ENCODE assay signal across 25 cellular contexts in the genomic region with DNA sequence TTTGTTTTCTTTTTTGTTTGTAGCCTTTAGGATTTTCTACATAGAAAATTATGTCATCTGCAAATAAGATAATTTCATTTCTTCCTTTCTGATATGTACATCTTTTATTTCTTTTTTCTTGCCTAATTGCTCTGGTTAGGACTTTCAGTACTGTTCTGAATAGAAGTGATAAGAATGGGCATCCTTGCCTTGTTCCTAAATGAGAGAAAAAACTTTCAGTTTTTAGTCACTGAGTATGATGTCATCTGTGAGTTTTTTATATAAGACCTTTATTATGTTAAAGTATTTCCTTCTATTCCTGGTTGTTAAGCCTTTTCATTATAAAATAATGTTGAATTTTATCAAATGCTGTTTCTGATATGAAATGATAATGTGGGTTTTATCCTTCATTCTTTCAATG.
DNase-seq lines count a peak whose midpoint lies in the region; ATAC-seq, FAIRE-seq and TF ChIP-seq lines count a peak whose summit lies in the region.
"Had no signal": no experiment of that assay in that cellular context is flagged by ENCODE, and none has a peak within 500 bp of the region (broad histone marks: within the 10 kb centered on the region; RNA-seq: fewer than 3 reads in every experiment).

No MANE protein-coding gene starts in this region.

- ATAC-seq in GM12878 (no peak), HG03108 (IDR thresholded peaks at IDR 0.05; ENCODE audit: unreplicated experiment) (no peak)
- ATAC-seq: CD8-positive, alpha-beta T cell had no signal

- FAIRE-seq in D721Med (lab: Jason Lieb, UNC) (peak; percentile 46), GM12878 (lab: Jason Lieb, UNC) (no peak)
- FAIRE-seq: A204.1, GM12891, GM19239 had no signal

- TF ChIP-seq CTCF in D721Med (IDR thresholded peaks at IDR 0.05; ENCODE audit: insufficient read depth, missing control alignments): no peak
- no peak for TF ChIP-seq CTCF in HEK293 (tag by site-specific recombination; IDR thresholded peaks at IDR 0.05)
- TF ChIP-seq CTCF in GM12878 (IDR thresholded peaks at IDR 0.05 in 2 of 3, conservative IDR thresholded peaks at IDR 0.05 in 1 of 3; ENCODE audit: control insufficient read depth in 2 of 3, extremely low read depth in 1 of 3, insufficient read depth in 1 of 3, low read depth in 3 of 3, low read length in 3 of 3): no peak

- RAD21 ChIA-PET in GM12878 (lab: Charles Lee; ENCODE audit: unreplicated experiment): no interaction called here

- no peaks in the 10 kb centered on the region for H4K20me1 ChIP-seq in GM12878 (ENCODE audit: control insufficient read depth, insufficient read depth)
- H4K20me1 ChIP-seq in GM23248 (ENCODE audit: insufficient read depth): no peaks in the 10 kb centered on the region
- H4K20me1 ChIP-seq: BLaER1 had no signal

- H3K27ac ChIP-seq in HEK293 (ENCODE audit: extremely low read depth, low read depth, low read length) (no peak overlapping the region), GM12878 (ENCODE audit: control insufficient read depth, insufficient read depth) (no peak overlapping the region), GM23248 (no peak overlapping the region)
- H3K27ac ChIP-seq: BLaER1, C4-2B had no signal

- H3K9me2 ChIP-seq in GM23248 (ENCODE audit: insufficient read depth): no peaks in the 10 kb centered on the region

- H3K36me3 ChIP-seq in HEK293 (ENCODE audit: control insufficient read depth in 2 of 2, insufficient read depth in 1 of 2, low read length in 2 of 2): no peaks in the 10 kb centered on the region
- no peaks in the 10 kb centered on the region for H3K36me3 ChIP-seq in GM12878 (ENCODE audit: control insufficient read depth in 2 of 2, insufficient read depth in 2 of 2, low read length in 1 of 2)
- H3K36me3 ChIP-seq in GM23248 (ENCODE audit: low read depth): no peaks in the 10 kb centered on the region
- H3K36me3 ChIP-seq: BE2C, BLaER1 had no signal

- TF ChIP-seq RAD21 in GM12878 (IDR thresholded peaks at IDR 0.05; ENCODE audit: insufficient read depth, low read depth, low read length): no peak

- H3K4me1 ChIP-seq in HEK293 (ENCODE audit: control insufficient read depth, insufficient read depth, low read length) (no peaks in the 10 kb centered on the region), GM12878 (ENCODE audit: control insufficient read depth, insufficient read depth, low read length) (no peaks in the 10 kb centered on the region), GM23248 (ENCODE audit: insufficient read depth) (no peaks in the 10 kb centered on the region)
- H3K4me1 ChIP-seq: BE2C, BLaER1, Caco-2 had no signal

- in situ Hi-C loops in GM12878 (cut with MboI) (no loop called here), GM23248 (cut with MboI) (no loop called here)

- POLR2A ChIA-PET in HEK293 (lab: Yijun Ruan, JAX): no interaction called here
- POLR2A ChIA-PET in GM12878 (lab: Charles Lee): no interaction called here

- no TSS peak for BruUV-seq in GM12878 (replicated peaks; lab: Mats Ljungman, UMichigan)

- H3K79me2 ChIP-seq in GM12878 (ENCODE audit: control insufficient read depth, insufficient read depth, low read length): no peaks in the 10 kb centered on the region
- no peaks in the 10 kb centered on the region for H3K79me2 ChIP-seq in GM23248 (ENCODE audit: insufficient read depth)

- TF ChIP-seq POLR2A in GM12878 (IDR thresholded peaks at IDR 0.05; ENCODE audit: low read depth, low read length): no peak

- H3K4me2 ChIP-seq in GM12878 (ENCODE audit: control insufficient read depth, insufficient read depth) (no peak overlapping the region), GM23248 (ENCODE audit: unreplicated experiment) (no peak overlapping the region)
- H3K4me2 ChIP-seq: BLaER1 had no signal

- SMC1A ChIA-PET in GM12878 (lab: Charles Lee; ENCODE audit: uncharacterized antibody, unreplicated experiment): interaction anchor here (0.7 kb wide), 1 partner anchor 465 kb away, joined by 3 read pairs; no protein-coding TSS in a partner anchor

- H3K4me3 ChIP-seq in HEK293 (ENCODE audit: low read depth, low read length): no peak overlapping the region
- no peak overlapping the region for H3K4me3 ChIP-seq in GM12878
- H3K4me3 ChIP-seq in GM23248: no peak overlapping the region
- H3K4me3 ChIP-seq: BLaER1 had no signal

- H2AFZ ChIP-seq in GM12878 (ENCODE audit: control insufficient read depth, low read depth, low read length) (no peak overlapping the region), GM23248 (no peak overlapping the region)

- CTCF ChIA-PET in HEK293 (lab: Yijun Ruan, JAX) (no interaction called here), GM12878 (lab: Yijun Ruan, JAX) (interaction anchor here (0.6 kb wide), 1 partner anchor 232 kb away, joined by 3 read pairs; no protein-coding TSS in a partner anchor)

- H3K9me3 ChIP-seq in HEK293 (ENCODE audit: control insufficient read depth, insufficient read depth, low read depth, low read length) (no peaks in the 10 kb centered on the region; the same call in 1 of the 2 replicates), GM12878 (replicated peaks; ENCODE audit: control insufficient read depth, insufficient read depth, low read length) (no peaks in the 10 kb centered on the region; the same call in 2 of the 3 replicates), GM23248 (ENCODE audit: low read depth) (peaks cover 3% of the 10 kb centered on the region)
- H3K9me3 ChIP-seq: BE2C, Caco-2 had no signal

- DNase-seq in D721Med (ENCODE audit: insufficient read length, low spot score): no peak
- no peak for DNase-seq in GM12878 (ENCODE audit: low read depth, low spot score)
- no peak for DNase-seq in C1 segment of cervical spinal cord (lab: John Stamatoyannopoulos, UW)
- DNase-seq in GM23248: no peak
- DNase-seq: 8988T; ACHN; BE2C; Caco-2; Calu3; CD4-positive, alpha-beta T cell; CD8-positive, alpha-beta T cell; DMS 273 treated with DMSO at 0.1 percent for 48 hours; DMS153; DMS53; DMS79; DND-41; EL; GDM1 had no signal

- TF ChIP-seq EP300 in GM12878 (IDR thresholded peaks at IDR 0.05; ENCODE audit: borderline replicate concordance in 1 of 2, control insufficient read depth in 1 of 2, low read depth in 2 of 2, low read length in 2 of 2): no peak

- H3K27me3 ChIP-seq in GM12878 (replicated peaks in 1 of 2; ENCODE audit: control insufficient read depth in 2 of 2, insufficient read depth in 2 of 2, low read length in 1 of 2) (no peaks in the 10 kb centered on the region), GM23248 (replicated peaks; ENCODE audit: insufficient read depth) (no peaks in the 10 kb centered on the region)
- H3K27me3 ChIP-seq: BE2C, BLaER1 had no signal

- no peaks in the 10 kb centered on the region for H3F3A ChIP-seq in GM23248 (ENCODE audit: insufficient read depth)

- intact Hi-C loops in GM12878 (cut with micrococcal nuclease; ENCODE audit: unreplicated experiment): no loop called here

- no peak overlapping the region for H3K9ac ChIP-seq in GM12878 (ENCODE audit: control insufficient read depth, insufficient read depth, low read length)
- no peak overlapping the region for H3K9ac ChIP-seq in GM23248
- H3K9ac ChIP-seq: BLaER1 had no signal

TF ChIP-seq in HEK293, 187 proteins besides CTCF, POLR2A, EP300 and RAD21:
- no peak for TF ChIP-seq ZNF37A (tag by site-specific recombination; IDR thresholded peaks at IDR 0.05)
- peak; percentile 74 for TF ChIP-seq ATF2 (tag by site-specific recombination; IDR thresholded peaks at IDR 0.05; ENCODE audit: low read depth)
- no peak for TF ChIP-seq ZNF76 (tag by site-specific recombination; IDR thresholded peaks at IDR 0.05; ENCODE audit: borderline replicate concordance, low read depth)
- TF ChIP-seq ZNF501 (tag by site-specific recombination; IDR thresholded peaks at IDR 0.05): no peak
- TF ChIP-seq ZFP69B (tag by site-specific recombination; IDR thresholded peaks at IDR 0.05): no peak
- no peak for TF ChIP-seq GLI2 (tag by site-specific recombination; IDR thresholded peaks at IDR 0.05; ENCODE audit: borderline replicate concordance, low read depth)
- no peak for TF ChIP-seq ZIC2 (tag by site-specific recombination; IDR thresholded peaks at IDR 0.05)
- no peak for TF ChIP-seq ZNF549 (tag by site-specific recombination; IDR thresholded peaks at IDR 0.05)

TF ChIP-seq in GM12878, 131 proteins besides CTCF, POLR2A, EP300 and RAD21:
- TF ChIP-seq MTA2 (IDR thresholded peaks at IDR 0.05; ENCODE audit: low read depth): no peak
- TF ChIP-seq ATF7 (IDR thresholded peaks at IDR 0.05; ENCODE audit: low read depth): peak; percentile 72
- no peak for TF ChIP-seq PAX5 (IDR thresholded peaks at IDR 0.05; ENCODE audit: borderline replicate concordance, low read depth, low read length)
- TF ChIP-seq, protein P1, sequence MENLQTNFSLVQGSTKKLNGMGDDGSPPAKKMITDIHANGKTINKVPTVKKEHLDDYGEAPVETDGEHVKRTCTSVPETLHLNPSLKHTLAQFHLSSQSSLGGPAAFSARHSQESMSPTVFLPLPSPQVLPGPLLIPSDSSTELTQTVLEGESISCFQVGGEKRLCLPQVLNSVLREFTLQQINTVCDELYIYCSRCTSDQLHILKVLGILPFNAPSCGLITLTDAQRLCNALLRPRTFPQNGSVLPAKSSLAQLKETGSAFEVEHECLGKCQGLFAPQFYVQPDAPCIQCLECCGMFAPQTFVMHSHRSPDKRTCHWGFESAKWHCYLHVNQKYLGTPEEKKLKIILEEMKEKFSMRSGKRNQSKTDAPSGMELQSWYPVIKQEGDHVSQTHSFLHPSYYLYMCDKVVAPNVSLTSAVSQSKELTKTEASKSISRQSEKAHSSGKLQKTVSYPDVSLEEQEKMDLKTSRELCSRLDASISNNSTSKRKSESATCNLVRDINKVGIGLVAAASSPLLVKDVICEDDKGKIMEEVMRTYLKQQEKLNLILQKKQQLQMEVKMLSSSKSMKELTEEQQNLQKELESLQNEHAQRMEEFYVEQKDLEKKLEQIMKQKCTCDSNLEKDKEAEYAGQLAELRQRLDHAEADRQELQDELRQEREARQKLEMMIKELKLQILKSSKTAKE (IDR thresholded peaks at IDR 0.05; ENCODE audit: low read depth, poor library complexity, severe bottlenecking): no peak
- TF ChIP-seq JUNB (IDR thresholded peaks at IDR 0.05): peak; percentile 65
